In the genomic region with DNA sequence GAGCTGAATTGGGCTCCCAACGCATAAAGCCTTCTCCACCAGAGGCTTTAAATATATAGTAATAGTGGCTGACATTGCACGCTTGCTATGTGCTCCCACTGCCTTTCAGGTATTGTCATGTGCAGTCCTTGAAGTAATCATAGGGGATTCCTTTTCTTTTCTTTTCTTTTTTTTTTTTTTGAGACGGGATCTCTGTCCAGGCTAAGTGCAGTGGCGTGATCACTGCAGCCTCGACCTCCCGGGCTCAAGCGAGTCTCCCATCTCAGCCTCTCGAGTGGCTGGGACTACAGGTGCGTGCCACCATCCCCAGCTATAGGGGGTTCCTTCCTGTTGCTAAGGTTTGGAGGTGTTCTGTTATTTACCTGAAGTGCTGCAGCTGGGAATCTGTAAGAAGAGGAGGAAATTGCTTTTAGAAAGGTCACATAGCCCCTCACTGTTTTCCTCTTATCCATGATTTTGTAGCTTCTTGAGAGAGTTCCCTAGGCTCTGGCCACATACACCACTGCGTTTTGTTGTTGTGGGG, we compare ENCODE assay signal across 8 cellular contexts. TPM values are rescaled to one million over a fixed set of nuclear protein-coding genes. Genes with fewer than 3 reads are reported as not detected.
DNase-seq lines count a peak whose midpoint lies in the region; ATAC-seq and TF ChIP-seq lines count a peak whose summit lies in the region.

No MANE protein-coding gene starts in this region.

- peak overlapping the region; percentile 88 for H3K4me3 ChIP-seq in mesendoderm (ENCODE audit: low read length)
- peak overlapping the region; percentile 55 for H3K4me3 ChIP-seq in urinary bladder (ENCODE audit: low read depth, low read length)

- H3K4me2 ChIP-seq in mesendoderm (ENCODE audit: low read length), result peak overlapping the region; percentile 39

- ATAC-seq in esophagus mucosa (no peak), left lobe of liver (no peak)

- H4K8ac ChIP-seq in mesendoderm (ENCODE audit: low read depth, low read length), result no peak overlapping the region

- H3K56ac ChIP-seq in mesendoderm (ENCODE audit: low read length), result peak overlapping the region; percentile 93

- H4K5ac ChIP-seq in mesendoderm (ENCODE audit: low read length), result no peak overlapping the region

- H3K4ac ChIP-seq in mesendoderm (ENCODE audit: low read depth, low read length), result peak overlapping the region; percentile 92

- peak overlapping the region; percentile 98 for H3K27ac Mint-ChIP-seq in activated naive CD4-positive, alpha-beta T cell treated with anti-CD3 and anti-CD28 coated beads, Interleukin-2, amount 10 ng/mL, durations not matched to agents 7 days and 5 days
- H3K27ac Mint-ChIP-seq in MCF 10A (ENCODE audit: low read depth, unreplicated experiment), result peak overlapping the region; percentile 96

- H2BK5ac ChIP-seq in mesendoderm (ENCODE audit: low read length), result no peak overlapping the region

- WGBS in mesendoderm (ENCODE audit: extremely low coverage, insufficient coverage, low lambda C conversion rate), result no CpG with 5 or more reads among the region's 10 CpGs
- WGBS in urinary bladder, result 12% methylated on average over 10 of the region's 10 CpGs

- CTCF ChIA-PET in activated naive CD4-positive, alpha-beta T cell treated with anti-CD3 and anti-CD28 coated beads, Interleukin-2, amount 10 ng/mL, durations not matched to agents 7 days and 5 days (lab: Charles Lee), result interaction anchor here (1.4 to 1.7 kb wide), 3 partner anchors 25 to 311 kb away, joined by 3 to 5 read pairs (median 3); a partner anchor contains a TSS
- CTCF ChIA-PET in MCF 10A (lab: Yijun Ruan, JAX), result interaction anchor here (0.7 to 1.9 kb wide), 2 partner anchors 175 to 485 kb away, joined by 3 to 7 read pairs; a partner anchor contains a TSS

- intact Hi-C loops in MCF 10A (cut with micrococcal nuclease), result no loop called here

- H3K27ac ChIP-seq in mesendoderm (ENCODE audit: low read depth, low read length), result no peak overlapping the region
- H3K27ac ChIP-seq in urinary bladder (ENCODE audit: low read depth), result peak overlapping the region; percentile 90

- peak overlapping the region; percentile 94 for H3K9ac ChIP-seq in mesendoderm (ENCODE audit: low read length)

- POLR2A ChIA-PET in MCF 10A (lab: Yijun Ruan, JAX), result interaction anchor here (0.6 to 3.6 kb wide), 16 partner anchors 7 to 1080 kb away, joined by 3 to 58 read pairs (median 22); a partner anchor contains a TSS

- H3K4me1 ChIP-seq in mesendoderm (ENCODE audit: control insufficient read depth, low read depth, low read length) (no peaks in the 10 kb centered on the region), urinary bladder (ENCODE audit: insufficient read depth) (no peaks in the 10 kb centered on the region)

- H3K79me2 ChIP-seq in mesendoderm (ENCODE audit: control insufficient read depth, insufficient read depth, low read length), result peaks cover 19% of the 10 kb centered on the region

- H2BK15ac ChIP-seq in mesendoderm (replicated peaks; ENCODE audit: low read depth), result no peak overlapping the region

- peaks cover 35% of the 10 kb centered on the region for H3K4me1 Mint-ChIP-seq in activated naive CD4-positive, alpha-beta T cell treated with anti-CD3 and anti-CD28 coated beads, Interleukin-2, amount 10 ng/mL, durations not matched to agents 7 days and 5 days
- H3K4me1 Mint-ChIP-seq in MCF 10A (ENCODE audit: insufficient read depth, unreplicated experiment), result peaks cover 23% of the 10 kb centered on the region

- H3K9me3 Mint-ChIP-seq in activated naive CD4-positive, alpha-beta T cell treated with anti-CD3 and anti-CD28 coated beads, Interleukin-2, amount 10 ng/mL, durations not matched to agents 7 days and 5 days, result no peaks in the 10 kb centered on the region
- H3K9me3 Mint-ChIP-seq in MCF 10A (ENCODE audit: unreplicated experiment), result no peaks in the 10 kb centered on the region

- TF ChIP-seq CTCF in MCF 10A (IDR thresholded peaks at IDR 0.05; ENCODE audit: unreplicated experiment), result no peak

- H3K36me3 Mint-ChIP-seq in activated naive CD4-positive, alpha-beta T cell treated with anti-CD3 and anti-CD28 coated beads, Interleukin-2, amount 10 ng/mL, durations not matched to agents 7 days and 5 days, result peaks cover 36% of the 10 kb centered on the region
- peaks cover 68% of the 10 kb centered on the region for H3K36me3 Mint-ChIP-seq in MCF 10A (ENCODE audit: insufficient read depth, unreplicated experiment)

- H3K36me3 ChIP-seq in mesendoderm (ENCODE audit: control insufficient read depth, insufficient read depth, low read length) (peaks cover 6% of the 10 kb centered on the region), urinary bladder (ENCODE audit: insufficient read depth) (peaks cover 2% of the 10 kb centered on the region)

- peaks cover 2% of the 10 kb centered on the region for H3K79me1 ChIP-seq in mesendoderm (ENCODE audit: low read length)

- no peak overlapping the region for H2BK120ac ChIP-seq in mesendoderm (ENCODE audit: low read depth, low read length)

- no peaks in the 10 kb centered on the region for H3K27me3 ChIP-seq in mesendoderm (ENCODE audit: insufficient read depth, low read length, poor library complexity)

- BruUV-seq in MCF 10A (replicated peaks; lab: Mats Ljungman, UMichigan), result no TSS peak

- no peak overlapping the region for H3K23ac ChIP-seq in mesendoderm (ENCODE audit: low read length)

- DNase-seq in activated naive CD4-positive, alpha-beta T cell treated with anti-CD3 and anti-CD28 coated beads, Interleukin-2, amount 10 ng/mL, durations not matched to agents 7 days and 5 days, result no peak
- no peak for DNase-seq in activated naive CD4-positive, alpha-beta T cell treated with anti-CD3 and anti-CD28 coated beads, Interleukin-2, amount 50 U/mL, for 16 hours
- DNase-seq in MCF 10A (ENCODE audit: unreplicated experiment) (no peak), mesendoderm (no peak), left lobe of liver (ENCODE audit: low spot score) (no peak), HuH-7.5 (ENCODE audit: low spot score) (no peak)

- no peak overlapping the region for H2AK5ac ChIP-seq in mesendoderm (ENCODE audit: low read length)

- no peak overlapping the region for H3K18ac ChIP-seq in mesendoderm (ENCODE audit: low read length)

- H3K4me3 Mint-ChIP-seq in activated naive CD4-positive, alpha-beta T cell treated with anti-CD3 and anti-CD28 coated beads, Interleukin-2, amount 10 ng/mL, durations not matched to agents 7 days and 5 days, result peak overlapping the region; percentile 90
- H3K4me3 Mint-ChIP-seq in MCF 10A (ENCODE audit: unreplicated experiment), result peak overlapping the region; percentile 95

- H3K27me3 Mint-ChIP-seq in activated naive CD4-positive, alpha-beta T cell treated with anti-CD3 and anti-CD28 coated beads, Interleukin-2, amount 10 ng/mL, durations not matched to agents 7 days and 5 days, result no peaks in the 10 kb centered on the region
- no peaks in the 10 kb centered on the region for H3K27me3 Mint-ChIP-seq in MCF 10A (ENCODE audit: insufficient read depth, unreplicated experiment)

RNA-seq across cellular contexts. Expression of a gene that starts 0.8 kb away (rescaled TPM):
- total RNA-seq in MCF 10A (2022), result 970 and 1,226 TPM in 2 replicates
- 5,596 TPM for polyA plus RNA-seq in mesendoderm (2013, experiment 1 of 2)
- 5,579 TPM for polyA plus RNA-seq in mesendoderm (2013, experiment 2 of 2)
- total RNA-seq in urinary bladder, result 1,142 TPM
- polyA plus RNA-seq in urinary bladder, result 3,115 TPM
- total RNA-seq in esophagus mucosa, result 1,265 TPM
- 293 TPM for total RNA-seq in left lobe of liver

RNA-seq across cellular contexts. Expression of a gene that starts 7.5 kb away (rescaled TPM):
- total RNA-seq in MCF 10A (2022) (6.3 and 7.3 TPM in 2 replicates), urinary bladder (11.4 TPM), esophagus mucosa (7.7 TPM), left lobe of liver (13.7 TPM)
- 0.63 TPM for polyA plus RNA-seq in mesendoderm (2013, experiment 1 of 2)
- 0.77 TPM for polyA plus RNA-seq in mesendoderm (2013, experiment 2 of 2)
- polyA plus RNA-seq in urinary bladder, result 34.8 TPM

RNA-seq across cellular contexts. Expression of a gene that starts 18.7 kb away (rescaled TPM):
- total RNA-seq in MCF 10A (2022) (13.4 and 14.2 TPM in 2 replicates), urinary bladder (9.9 TPM), esophagus mucosa (5.8 TPM), left lobe of liver (5.3 TPM)
- polyA plus RNA-seq in mesendoderm (2013, experiment 1 of 2), result 6.8 TPM
- polyA plus RNA-seq in mesendoderm (2013, experiment 2 of 2), result 6.6 TPM
- polyA plus RNA-seq in urinary bladder, result 12.3 TPM

RNA-seq across cellular contexts. Expression of a gene that starts 19.2 kb away (rescaled TPM):
- 0.83 and 0.96 TPM in 2 replicates for total RNA-seq in MCF 10A (2022)
- 3.0 TPM for polyA plus RNA-seq in mesendoderm (2013, experiment 1 of 2)
- polyA plus RNA-seq in mesendoderm (2013, experiment 2 of 2), result 3.0 TPM
- total RNA-seq in urinary bladder, result 6.8 TPM
- 18.6 TPM for polyA plus RNA-seq in urinary bladder
- total RNA-seq in esophagus mucosa, result 0.28 TPM
- 0.25 TPM for total RNA-seq in left lobe of liver

RNA-seq across cellular contexts. Expression of a gene that starts 23.1 kb away (rescaled TPM):
- total RNA-seq in MCF 10A (2022), result 61.0 and 105 TPM in 2 replicates
- 203 TPM for polyA plus RNA-seq in mesendoderm (2013, experiment 1 of 2)
- 200 TPM for polyA plus RNA-seq in mesendoderm (2013, experiment 2 of 2)
- 40.3 TPM for total RNA-seq in urinary bladder
- 175 TPM for polyA plus RNA-seq in urinary bladder
- total RNA-seq in esophagus mucosa, result 83.5 TPM
- 41.5 TPM for total RNA-seq in left lobe of liver
